Comparison of ENCODE assay signal across 8 cellular contexts in the genomic region with DNA sequence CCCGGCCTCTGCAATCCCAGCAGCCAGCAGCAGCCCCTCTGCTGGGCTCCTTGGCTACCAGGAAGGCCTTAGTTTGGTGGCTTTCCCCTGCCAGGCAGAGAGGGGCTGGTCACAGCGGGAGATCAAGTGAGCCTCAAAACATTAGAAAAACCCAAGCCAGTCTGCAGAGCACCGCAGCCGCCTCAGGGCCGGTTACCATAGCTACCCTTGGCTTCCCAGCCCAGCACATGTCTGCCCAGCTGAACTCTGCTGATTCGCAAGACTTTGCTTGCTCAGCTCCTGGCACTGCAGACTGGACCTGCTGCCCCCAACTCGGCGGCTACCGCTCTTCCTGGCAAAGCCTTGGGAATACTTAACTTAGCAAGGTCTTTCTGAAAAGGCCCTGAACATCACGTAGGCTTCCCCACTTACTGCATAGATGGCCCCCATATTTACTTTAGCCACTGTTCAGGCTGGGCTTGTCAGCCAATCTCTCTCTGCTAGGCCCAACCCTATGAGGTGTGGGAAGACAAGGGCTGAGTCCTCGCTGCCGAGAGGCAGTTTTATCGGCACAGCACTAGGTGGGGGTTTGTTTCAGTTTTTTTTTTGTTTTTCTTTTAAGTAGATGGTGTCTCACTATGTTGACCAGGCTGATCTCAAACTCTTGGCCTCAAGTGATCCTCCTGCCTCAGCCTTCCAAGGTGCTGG. TPM values are rescaled to one million over a fixed set of nuclear protein-coding genes. Genes with fewer than 3 reads are reported as not detected.
A peak's percentile ranks its signal among the peaks of the same experiment; 100 is the strongest.
DNase-seq lines count a peak whose midpoint lies in the region; ATAC-seq and TF ChIP-seq lines count a peak whose summit lies in the region.

No MANE protein-coding gene starts in this region.

- peak overlapping the region; percentile 92 for H3K27ac Mint-ChIP-seq in neural crest cell (ENCODE audit: unreplicated experiment)

- ATAC-seq in HG03565 (IDR thresholded peaks at IDR 0.05; ENCODE audit: unreplicated experiment) (no peak), GM19455 (IDR thresholded peaks at IDR 0.05; ENCODE audit: unreplicated experiment) (no peak)

- no peak for TF ChIP-seq CTCF in neural crest cell (conservative IDR thresholded peaks at IDR 0.05)

- H3K4me3 Mint-ChIP-seq in neural crest cell, result no peak overlapping the region

- H3K36me3 Mint-ChIP-seq in neural crest cell (ENCODE audit: low read depth), result no peaks in the 10 kb centered on the region

- no peaks in the 10 kb centered on the region for H3K27me3 Mint-ChIP-seq in neural crest cell (ENCODE audit: low read depth)

- peak overlapping the region; percentile 54 for H3K27ac ChIP-seq in epithelial cell of prostate

- no peaks in the 10 kb centered on the region for H3K9me3 Mint-ChIP-seq in neural crest cell

- H3K4me1 Mint-ChIP-seq in neural crest cell, result peaks cover 27% of the 10 kb centered on the region

- DNase-seq in DMS 273 treated with DMSO at 0.1 percent for 48 hours (lab: John Stamatoyannopoulos, UW) (peak; percentile 83), NCI-H2196 treated with DMSO at 0.1 percent for 48 hours (lab: John Stamatoyannopoulos, UW; ENCODE audit: unreplicated experiment) (peak; percentile 48), epithelial cell of prostate (ENCODE audit: low read depth, low spot score) (peak; percentile 49), neural crest cell (ENCODE audit: low read depth, low spot score) (peak; percentile 55), ureter (ENCODE audit: low spot score) (no peak)
- DNase-seq in stimulated activated CD4-positive, alpha-beta T cell treated with anti-CD3 and anti-CD28 coated beads, Interleukin-2, amount 100 ng/mL, for 24 hours, result no peak

RNA-seq across cellular contexts. Expression of a gene that starts 28.6 kb away (rescaled TPM):
- total RNA-seq in neural crest cell (28.9 and 31.7 TPM in 2 replicates), ureter (17.7 TPM)

RNA-seq across cellular contexts. Expression of a gene that starts 34.2 kb away (rescaled TPM):
- total RNA-seq in neural crest cell, result 47.2 and 52.4 TPM in 2 replicates
- 41.5 TPM for total RNA-seq in ureter

RNA-seq across cellular contexts. Expression of a gene that starts 35.0 kb away (rescaled TPM):
- total RNA-seq in neural crest cell, result not detected in 2 replicates
- not detected for total RNA-seq in ureter

RNA-seq across cellular contexts. Expression of a gene that starts 54.1 kb away (rescaled TPM):
- total RNA-seq in neural crest cell (23.4 and 26.1 TPM in 2 replicates), ureter (17.1 TPM)

RNA-seq across cellular contexts. Expression of a gene that starts 59.7 kb away (rescaled TPM):
- 35.7 and 41.0 TPM in 2 replicates for total RNA-seq in neural crest cell
- total RNA-seq in ureter, result 50.4 TPM

Comparison
In these comparisons a context has a peak if more than half of its experiments do, and no peak if none do; other contexts are left out.
1. DNase-seq: peak in DMS 273 treated with DMSO at 0.1 percent for 48 hours (single experiment), NCI-H2196 treated with DMSO at 0.1 percent for 48 hours (single experiment), epithelial cell of prostate (single experiment) and neural crest cell (single experiment); none in stimulated activated CD4-positive, alpha-beta T cell treated with anti-CD3 and anti-CD28 coated beads, Interleukin-2, amount 100 ng/mL, for 24 hours (0 of 2) and ureter (single experiment).